Comparison of ENCODE assay signal across 13 cellular contexts in the genomic region with DNA sequence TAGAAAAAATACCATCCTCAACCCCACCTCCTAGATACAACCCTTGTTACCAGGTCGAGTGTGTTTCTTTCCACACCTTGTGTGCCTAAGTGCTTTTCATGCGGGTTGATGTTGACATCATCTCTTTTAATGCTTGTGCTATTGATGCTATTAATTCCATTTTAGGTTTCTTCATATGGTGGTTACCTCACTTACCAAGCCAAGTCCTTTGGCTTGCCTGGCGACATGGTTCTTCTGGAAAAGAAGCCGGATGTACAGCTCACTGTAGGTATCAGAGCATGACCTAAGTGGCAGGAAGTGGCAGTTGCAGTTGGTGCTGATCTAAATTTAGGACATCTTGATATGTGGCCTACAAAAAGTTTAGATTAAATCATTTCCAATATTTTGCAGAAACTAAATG.
DNase-seq lines count a peak whose midpoint lies in the region; ATAC-seq and TF ChIP-seq lines count a peak whose summit lies in the region.
"Had no signal": no experiment of that assay in that cellular context is flagged by ENCODE, and none has a peak within 500 bp of the region (broad histone marks: within the 10 kb centered on the region; RNA-seq: fewer than 3 reads in every experiment).

No MANE protein-coding gene starts in this region.

- H3K36me3 Mint-ChIP-seq in naive B cell, result no peaks in the 10 kb centered on the region

- peaks cover 60 to 86% (median 80%) of the 10 kb centered on the region in 3 donors for H3K4me1 Mint-ChIP-seq in naive B cell

- no peaks in the 10 kb centered on the region for H3K36me3 ChIP-seq in DOHH2 (ENCODE audit: control insufficient read depth, low read length)
- H3K36me3 ChIP-seq: brain microvascular endothelial cell, uterus had no signal

- peak overlapping the region; percentile 13 to 83 (median 68) for H3K4me3 Mint-ChIP-seq in naive B cell

- H3K4me3 ChIP-seq in DOHH2 (ENCODE audit: low read length), result peak overlapping the region; percentile 41
- H3K4me3 ChIP-seq: esophagus muscularis mucosa, uterus had no signal

- peak overlapping the region; percentile 62 for H3K4me2 ChIP-seq in DOHH2 (ENCODE audit: low read length)

- H3K27me3 Mint-ChIP-seq in naive B cell, result no peaks in the 10 kb centered on the region

- H3F3A ChIP-seq in DOHH2 (ENCODE audit: control insufficient read depth, insufficient read depth), result no peaks in the 10 kb centered on the region

- peaks cover 55% of the 10 kb centered on the region for H3K4me1 ChIP-seq in DOHH2 (ENCODE audit: control insufficient read depth, low read length)
- H3K4me1 ChIP-seq: esophagus muscularis mucosa, uterus had no signal

- H3K9me2 ChIP-seq in DOHH2 (replicated peaks; ENCODE audit: control insufficient read depth, low read length), result no peaks in the 10 kb centered on the region

- H3K27ac ChIP-seq in DOHH2 (ENCODE audit: low read depth, low read length), result peak overlapping the region; percentile 16; the same call in 1 of the 2 replicates
- H3K27ac ChIP-seq: brain microvascular endothelial cell, esophagus muscularis mucosa, uterus, VCaP had no signal

- no peaks in the 10 kb centered on the region for H3K27me3 ChIP-seq in DOHH2 (ENCODE audit: control insufficient read depth, low read length)
- H3K27me3 ChIP-seq: brain microvascular endothelial cell, esophagus muscularis mucosa, uterus had no signal

- no peak for TF ChIP-seq CTCF in DOHH2 (IDR thresholded peaks at IDR 0.05; ENCODE audit: low read depth, low read length, poor library complexity, severe bottlenecking)

- ATAC-seq in naive B cell (ENCODE audit: low read depth in 2 of 2) (peak; percentile 68 to 73), HG02642 (IDR thresholded peaks at IDR 0.05; ENCODE audit: poor library complexity, unreplicated experiment) (no peak), GM21367 (IDR thresholded peaks at IDR 0.05; ENCODE audit: unreplicated experiment) (no peak)

- H3K9me3 ChIP-seq in DOHH2 (ENCODE audit: control insufficient read depth, insufficient read depth, low read length), result no peaks in the 10 kb centered on the region
- H3K9me3 ChIP-seq: esophagus muscularis mucosa, uterus had no signal

- H3K79me2 ChIP-seq in DOHH2 (ENCODE audit: control insufficient read depth, low read length), result no peaks in the 10 kb centered on the region

- H3K9me3 Mint-ChIP-seq in naive B cell, result peaks cover 0 to 6% (median 2%) of the 10 kb centered on the region in 7 donors

- H3K27ac Mint-ChIP-seq in naive B cell, result peak overlapping the region; percentile 17 to 94 (median 84)

- DNase-seq in KBM-7 (peak; percentile 68), naive B cell (peak; percentile 26), HuH-7 (ENCODE audit: low spot score) (no peak), inferior parietal cortex (ENCODE audit: extremely low spot score) (no peak)
- DNase-seq in activated CD4-positive, alpha-beta T cell treated with anti-CD3 and anti-CD28 coated beads, Interleukin-2, amount 50 U/mL, for 4 hours, result peak; percentile 10 to 11
- DNase-seq: brain microvascular endothelial cell, NCI-H1436, uterus had no signal

- no peaks in the 10 kb centered on the region for H4K20me1 ChIP-seq in DOHH2 (ENCODE audit: control insufficient read depth, insufficient read depth, low read depth, low read length)

- in situ Hi-C loops in KBM-7 (cut with MboI; ENCODE audit: low pct_unique_long_range_greater_than_20kb, low sequenced_read_pairs), result no loop called here

Comparison
In these comparisons a context has a peak if more than half of its experiments do, and no peak if none do; other contexts are left out.
1. DNase-seq: peak in KBM-7 (single experiment), activated CD4-positive, alpha-beta T cell treated with anti-CD3 and anti-CD28 coated beads, Interleukin-2, amount 50 U/mL, for 4 hours (2 of 2) and naive B cell (single experiment); none in HuH-7 (single experiment) and inferior parietal cortex (single experiment).
2. ATAC-seq: peak in naive B cell (2 of 2); none in HG02642 (single experiment) and GM21367 (single experiment).